26 cellular contexts compared by ENCODE assay signal in genomic region chr14:30581283-30581625, GRCh38.
"Had no signal": no experiment of that assay in that cellular context is flagged by ENCODE, and none has a peak within 500 bp of the region (broad histone marks: within the 10 kb centered on the region; RNA-seq: fewer than 3 reads in every experiment).

No MANE protein-coding gene starts in this region.

- H3K27me3 ChIP-seq: adrenal gland, body of pancreas, esophagus squamous epithelium, foreskin keratinocyte, gastrocnemius medialis, heart left ventricle had no signal

- H3K27ac ChIP-seq: adrenal gland, body of pancreas, epithelial cell of prostate, esophagus squamous epithelium, foreskin keratinocyte, gastrocnemius medialis, heart left ventricle had no signal

- H3K4me1 ChIP-seq: adrenal gland, body of pancreas, esophagus squamous epithelium, foreskin keratinocyte, gastrocnemius medialis had no signal

- DNase-seq: activated CD4-positive, alpha-beta memory T cell treated with anti-CD3 and anti-CD28 coated beads for 36 hours; activated CD4-positive, alpha-beta T cell treated with anti-CD3 and anti-CD28 coated beads for 36 hours; activated CD4-positive, alpha-beta T cell treated with anti-CD3 and anti-CD28 coated beads, Interleukin-2, amount 10 ng/mL, durations not matched to agents 24 days and 14 days; activated CD4-positive, CD25-positive, alpha-beta regulatory T cell; activated CD4-positive, CD25-positive, alpha-beta regulatory T cell treated with anti-CD3 and anti-CD28 coated beads, Interleukin-2, amount 50 U/mL, for 72 hours; activated CD8-positive, alpha-beta memory T cell treated with anti-CD3 and anti-CD28 coated beads, Interleukin-2, amount 10 ng/mL, durations not matched to agents 7 days and 5 days; activated CD8-positive, alpha-beta memory T cell treated with anti-CD3 and anti-CD28 coated beads, Interleukin-2, amount 50 U/mL, for 4 hours; activated CD8-positive, alpha-beta T cell treated with anti-CD3 and anti-CD28 coated beads, Interleukin-2, amount 10 ng/mL, durations not matched to agents 7 days and 5 days; activated effector memory CD4-positive, alpha-beta T cell treated with anti-CD3 and anti-CD28 coated beads, Interleukin-2, amount 50 U/mL, for 16 hours; activated naive CD4-positive, alpha-beta T cell treated with anti-CD3 and anti-CD28 coated beads for 36 hours; activated naive CD8-positive, alpha-beta T cell treated with anti-CD3 and anti-CD28 coated beads for 36 hours; activated naive CD8-positive, alpha-beta T cell treated with anti-CD3 and anti-CD28 coated beads, Interleukin-2, amount 50 U/mL, for 24 hours; activated T-cell treated with anti-CD3 and anti-CD28 coated beads, Interleukin-2, amount 50 U/mL, for 1 hour; activated T-cell treated with anti-CD3 and anti-CD28 coated beads, Interleukin-2, amount 50 U/mL, for 48 hours; adrenal gland; amygdala; aorta; body of pancreas; effector CD8-positive, alpha-beta T cell; esophagus squamous epithelium; foreskin keratinocyte; gastrocnemius medialis; glutamatergic neuron; heart left ventricle; T-helper 2 cell had no signal

- H3K4me3 ChIP-seq: adrenal gland, body of pancreas, esophagus squamous epithelium, gastrocnemius medialis, heart left ventricle had no signal

- H3K36me3 ChIP-seq: adrenal gland, gastrocnemius medialis, heart left ventricle had no signal

- H3K9me3 ChIP-seq: adrenal gland, body of pancreas, esophagus squamous epithelium, gastrocnemius medialis had no signal
